8 cellular contexts compared by ENCODE assay signal in genomic region chr11:1308745-1309497, GRCh38. TPM values are rescaled to one million over a fixed set of nuclear protein-coding genes. Genes with fewer than 3 reads are reported as not detected.
DNase-seq lines count a peak whose midpoint lies in the region; ATAC-seq and TF ChIP-seq lines count a peak whose summit lies in the region.

No MANE protein-coding gene starts in this region.

- no peaks in the 10 kb centered on the region for H3K36me3 ChIP-seq in smooth muscle cell (ENCODE audit: low read depth)

- H3K4me3 ChIP-seq in AG09309 (ENCODE audit: control insufficient read depth, low read depth, low read length) (peak overlapping the region; percentile 72), smooth muscle cell (peak overlapping the region; percentile 86)

- H3K4me2 ChIP-seq in smooth muscle cell: peak overlapping the region; percentile 97

- H3K27ac ChIP-seq in smooth muscle cell (ENCODE audit: low read depth): peak overlapping the region; percentile 80

- peaks cover 9% of the 10 kb centered on the region for H3K36me3 Mint-ChIP-seq in activated T-helper 1 cell treated with anti-CD3 and anti-CD28 coated beads, Interleukin-12 subunit alpha, Interleukin-12 subunit beta, Interleukin-2, Interleukin-4 antibody, amounts not matched to agents 30 ng/mL and 10 ng/mL and 1 ng/mL, durations not matched to agents 14 hours and 24 hours and 36 hours (ENCODE audit: low read depth)

- H2AFZ ChIP-seq in smooth muscle cell (ENCODE audit: low read depth): no peak overlapping the region

- DNase-seq in AG09309 (ENCODE audit: low read depth) (no peak), hepatic stellate cell (ENCODE audit: low spot score) (peak; percentile 63), smooth muscle cell (lab: John Stamatoyannopoulos, UW; ENCODE audit: unreplicated experiment) (no peak), AML-193 (lab: John Stamatoyannopoulos, UW) (no peak), GF-D8 (lab: John Stamatoyannopoulos, UW) (no peak)
- DNase-seq in activated T-helper 1 cell treated with anti-CD3 and anti-CD28 coated beads, Interleukin-12 subunit alpha, Interleukin-12 subunit beta, Interleukin-2, Interleukin-4 antibody, amounts not matched to agents 30 ng/mL and 10 ng/mL and 1 ng/mL, durations not matched to agents 14 hours and 24 hours and 36 hours (ENCODE audit: low spot score): no peak

- H3K9ac ChIP-seq in smooth muscle cell (ENCODE audit: low read depth): peak overlapping the region; percentile 83

- peaks cover 20% of the 10 kb centered on the region for H3K27me3 Mint-ChIP-seq in activated T-helper 1 cell treated with anti-CD3 and anti-CD28 coated beads, Interleukin-12 subunit alpha, Interleukin-12 subunit beta, Interleukin-2, Interleukin-4 antibody, amounts not matched to agents 30 ng/mL and 10 ng/mL and 1 ng/mL, durations not matched to agents 14 hours and 24 hours and 36 hours (ENCODE audit: insufficient read depth)

- H3K79me2 ChIP-seq in smooth muscle cell (ENCODE audit: low read depth): peaks cover 55% of the 10 kb centered on the region

- H3K4me1 ChIP-seq in smooth muscle cell (ENCODE audit: low read depth): peaks cover 4% of the 10 kb centered on the region

- WGBS in smooth muscle cell (ENCODE audit: low lambda C conversion rate): 27% methylated on average over 17 of the region's 58 CpGs

- intact Hi-C loops in activated T-helper 1 cell treated with anti-CD3 and anti-CD28 coated beads, Interleukin-12 subunit alpha, Interleukin-12 subunit beta, Interleukin-2, Interleukin-4 antibody, amounts not matched to agents 30 ng/mL and 10 ng/mL and 1 ng/mL, durations not matched to agents 14 hours and 24 hours and 36 hours (cut with micrococcal nuclease): loop anchor here (1.0 to 5.0 kb wide), 4 partner anchors 27 to 263 kb away; partner anchors contain the start of gene DUSP8

- H4K20me1 ChIP-seq in smooth muscle cell (ENCODE audit: low read depth): peaks cover 50% of the 10 kb centered on the region

- TF ChIP-seq CTCF in AG09309 (IDR thresholded peaks at IDR 0.05; ENCODE audit: control insufficient read depth, insufficient read depth, low read depth, low read length, missing control alignments) (no peak), smooth muscle cell (IDR thresholded peaks at IDR 0.05; ENCODE audit: borderline replicate concordance, insufficient read depth, poor library complexity, severe bottlenecking) (no peak)

- H3K27me3 ChIP-seq in smooth muscle cell (ENCODE audit: low read depth): no peaks in the 10 kb centered on the region

- no peak overlapping the region for H3K27ac Mint-ChIP-seq in activated T-helper 1 cell treated with anti-CD3 and anti-CD28 coated beads, Interleukin-12 subunit alpha, Interleukin-12 subunit beta, Interleukin-2, Interleukin-4 antibody, amounts not matched to agents 30 ng/mL and 10 ng/mL and 1 ng/mL, durations not matched to agents 14 hours and 24 hours and 36 hours

- H3K9me3 ChIP-seq in smooth muscle cell (replicated peaks; ENCODE audit: low read depth): no peaks in the 10 kb centered on the region

- H3K4me1 Mint-ChIP-seq in activated T-helper 1 cell treated with anti-CD3 and anti-CD28 coated beads, Interleukin-12 subunit alpha, Interleukin-12 subunit beta, Interleukin-2, Interleukin-4 antibody, amounts not matched to agents 30 ng/mL and 10 ng/mL and 1 ng/mL, durations not matched to agents 14 hours and 24 hours and 36 hours (ENCODE audit: low read depth): peaks cover 19% of the 10 kb centered on the region

- H3F3A ChIP-seq in smooth muscle cell (ENCODE audit: low read depth): no peaks in the 10 kb centered on the region

- peaks cover 15% of the 10 kb centered on the region for H3K9me3 Mint-ChIP-seq in activated T-helper 1 cell treated with anti-CD3 and anti-CD28 coated beads, Interleukin-12 subunit alpha, Interleukin-12 subunit beta, Interleukin-2, Interleukin-4 antibody, amounts not matched to agents 30 ng/mL and 10 ng/mL and 1 ng/mL, durations not matched to agents 14 hours and 24 hours and 36 hours

- ATAC-seq in GM19035 (IDR thresholded peaks at IDR 0.05; ENCODE audit: unreplicated experiment): peak; percentile 54
- peak; percentile 23 for ATAC-seq in HG03159 (IDR thresholded peaks at IDR 0.05; ENCODE audit: unreplicated experiment)

- H3K4me3 Mint-ChIP-seq in activated T-helper 1 cell treated with anti-CD3 and anti-CD28 coated beads, Interleukin-12 subunit alpha, Interleukin-12 subunit beta, Interleukin-2, Interleukin-4 antibody, amounts not matched to agents 30 ng/mL and 10 ng/mL and 1 ng/mL, durations not matched to agents 14 hours and 24 hours and 36 hours: peak overlapping the region; percentile 77

RNA-seq across cellular contexts. Expression of gene TOLLIP, which starts 0.5 kb away (rescaled TPM):
- total RNA-seq in activated T-helper 1 cell treated with anti-CD3 and anti-CD28 coated beads, Interleukin-12 subunit alpha, Interleukin-12 subunit beta, Interleukin-2, Interleukin-4 antibody, amounts not matched to agents 30 ng/mL and 10 ng/mL and 1 ng/mL, durations not matched to agents 14 hours and 24 hours and 36 hours: 37.4 and 42.9 TPM in 2 replicates
- total RNA-seq in smooth muscle cell: 13.3 and 20.3 TPM in 2 replicates
- 60.0 and 63.0 TPM in 2 replicates for polyA plus RNA-seq in smooth muscle cell
